ENCODE assay signal across 19 cellular contexts in genomic region chr16:69049146-69049545, GRCh38. TPM values are rescaled to one million over a fixed set of nuclear protein-coding genes. Genes with fewer than 3 reads are reported as not detected.
DNase-seq lines count a peak whose midpoint lies in the region; ATAC-seq and TF ChIP-seq lines count a peak whose summit lies in the region.
"Had no signal": no experiment of that assay in that cellular context is flagged by ENCODE, and none has a peak within 500 bp of the region (broad histone marks: within the 10 kb centered on the region; RNA-seq: fewer than 3 reads in every experiment).

No MANE protein-coding gene starts in this region.

- DNase-seq in mammary epithelial cell (peak; percentile 21), breast epithelium (ENCODE audit: low spot score in 2 of 2) (no peak), WTC11 (ENCODE audit: low spot score) (no peak), fibroblast of the aortic adventitia (ENCODE audit: low read depth) (peak; percentile 56), COLO668 (lab: John Stamatoyannopoulos, UW; ENCODE audit: unreplicated experiment) (no peak), middle frontal gyrus (ENCODE audit: extremely low spot score, low spot score) (no peak), GM19240 (ENCODE audit: insufficient read length, low spot score) (no peak)
- DNase-seq: activated CD4-positive, alpha-beta T cell treated with anti-CD3 and anti-CD28 coated beads, Interleukin-2, amount 10 ng/mL, durations not matched to agents 7 days and 5 days; activated T-cell treated with anti-CD3 and anti-CD28 coated beads for 4 hours; CD8-positive, alpha-beta memory T cell; GF-D8; heart left ventricle; NCI-H1048; stimulated activated CD4-positive, alpha-beta T cell treated with anti-CD3 and anti-CD28 coated beads, Interleukin-4, amount 100 ng/mL, for 24 hours had no signal

- H3K27me3 ChIP-seq in mammary epithelial cell (ENCODE audit: insufficient read depth, low read length) (no peaks in the 10 kb centered on the region), breast epithelium (no peaks in the 10 kb centered on the region)
- H3K27me3 ChIP-seq: heart left ventricle, sigmoid colon had no signal

- no peak overlapping the region for H3K9ac ChIP-seq in mammary epithelial cell (ENCODE audit: insufficient read depth, low read length)

- peak overlapping the region; percentile 28; the same call in 1 of the 2 replicates for H3K27ac Mint-ChIP-seq in WTC11
- H3K27ac Mint-ChIP-seq: activated CD4-positive, alpha-beta T cell treated with anti-CD3 and anti-CD28 coated beads, Interleukin-2, amount 10 ng/mL, durations not matched to agents 7 days and 5 days; activated naive CD4-positive, alpha-beta T cell treated with anti-CD3 and anti-CD28 coated beads, Interleukin-2, amount 50 U/mL, for 72 hours had no signal

- in situ Hi-C loops in mammary epithelial cell (cut with MboI; ENCODE audit: low sequenced_read_pairs in 2 of 2), result no loop called here

- H3K4me1 Mint-ChIP-seq in WTC11, result no peaks in the 10 kb centered on the region
- H3K4me1 Mint-ChIP-seq: activated CD4-positive, alpha-beta T cell treated with anti-CD3 and anti-CD28 coated beads, Interleukin-2, amount 10 ng/mL, durations not matched to agents 7 days and 5 days; CD8-positive, alpha-beta memory T cell had no signal

- H3K4me1 ChIP-seq in mammary epithelial cell (ENCODE audit: insufficient read depth, low read length) (peaks cover 12% of the 10 kb centered on the region), breast epithelium (no peaks in the 10 kb centered on the region)
- H3K4me1 ChIP-seq: heart left ventricle, sigmoid colon had no signal

- H2AFZ ChIP-seq in mammary epithelial cell (ENCODE audit: low read depth, low read length), result no peak overlapping the region

- dilution Hi-C loops in mammary epithelial cell (cut with HindIII; ENCODE audit: low sequenced_read_pairs), result no loop called here

- H3K9me3 ChIP-seq in mammary epithelial cell (replicated peaks; ENCODE audit: insufficient read depth, low read length), result no peaks in the 10 kb centered on the region
- no peaks in the 10 kb centered on the region for H3K9me3 ChIP-seq in breast epithelium
- H3K9me3 ChIP-seq: heart left ventricle, sigmoid colon, thoracic aorta had no signal

- ATAC-seq in WTC11 (no peak), GM18519 (IDR thresholded peaks at IDR 0.05; ENCODE audit: low FRiP score, unreplicated experiment) (no peak)
- ATAC-seq: activated naive CD4-positive, alpha-beta T cell treated with anti-CD3 and anti-CD28 coated beads, Interleukin-2, amount 50 U/mL, for 72 hours; heart left ventricle had no signal

- POLR2A ChIA-PET in WTC11 (lab: Charles Lee), result no interaction called here

- H4K20me1 ChIP-seq in mammary epithelial cell (ENCODE audit: insufficient read depth, low read length), result no peaks in the 10 kb centered on the region

- H3K36me3 ChIP-seq in mammary epithelial cell (ENCODE audit: insufficient read depth, low read length) (no peaks in the 10 kb centered on the region), breast epithelium (no peaks in the 10 kb centered on the region)
- H3K36me3 ChIP-seq: heart left ventricle, thoracic aorta had no signal

- intact Hi-C loops in mammary epithelial cell (cut with micrococcal nuclease) (no loop called here), breast epithelium (cut with DNase I; ENCODE audit: low total_unique reads) (no loop called here)

- H3K4me2 ChIP-seq in mammary epithelial cell (ENCODE audit: insufficient read depth, low read depth, low read length), result no peak overlapping the region

- H3K27ac ChIP-seq in mammary epithelial cell (ENCODE audit: insufficient read depth, low read depth, low read length) (no peak overlapping the region), breast epithelium (no peak overlapping the region)
- H3K27ac ChIP-seq: 22Rv1, heart left ventricle, sigmoid colon, thoracic aorta had no signal

- CTCF ChIA-PET in mammary epithelial cell (lab: Charles Lee; ENCODE audit: low non-redundant PET) (interaction anchor here (0.7 kb wide), 1 partner anchor 52 kb away, joined by 5 read pairs; no protein-coding TSS in a partner anchor), WTC11 (lab: Charles Lee) (interaction anchor here (0.6 kb wide), 1 partner anchor 61 kb away, joined by 3 read pairs; no protein-coding TSS in a partner anchor)

- no peaks in the 10 kb centered on the region for H3K9me3 Mint-ChIP-seq in WTC11
- H3K9me3 Mint-ChIP-seq: activated CD4-positive, alpha-beta T cell treated with anti-CD3 and anti-CD28 coated beads, Interleukin-2, amount 10 ng/mL, durations not matched to agents 7 days and 5 days; activated naive CD4-positive, alpha-beta T cell treated with anti-CD3 and anti-CD28 coated beads, Interleukin-2, amount 50 U/mL, for 72 hours; CD8-positive, alpha-beta memory T cell had no signal

- no peaks in the 10 kb centered on the region for H3K79me2 ChIP-seq in mammary epithelial cell (ENCODE audit: insufficient read depth, low read length)

- H3K4me3 ChIP-seq in mammary epithelial cell (replicated peaks in 1 of 3; ENCODE audit: insufficient read depth in 1 of 3, low read depth in 2 of 3, low read length in 3 of 3) (no peak overlapping the region), breast epithelium (no peak overlapping the region), fibroblast of the aortic adventitia (ENCODE audit: low read depth, low read length) (no peak overlapping the region)
- H3K4me3 ChIP-seq: heart left ventricle, sigmoid colon, thoracic aorta had no signal

- WGBS in mammary epithelial cell (ENCODE audit: low coverage, missing lambda C conversion rate), result 88% methylated on average over 3 of the region's 5 CpGs

- no peaks in the 10 kb centered on the region for H3K36me3 Mint-ChIP-seq in WTC11
- H3K36me3 Mint-ChIP-seq: activated naive CD4-positive, alpha-beta T cell treated with anti-CD3 and anti-CD28 coated beads, Interleukin-2, amount 50 U/mL, for 72 hours had no signal

- no peak for TF ChIP-seq POLR2A in breast epithelium (IDR thresholded peaks at IDR 0.05)

- BruUV-seq in mammary epithelial cell (replicated peaks; lab: Mats Ljungman, UMichigan), result no TSS peak

- no peaks in the 10 kb centered on the region for H3K27me3 Mint-ChIP-seq in WTC11 (ENCODE audit: low read depth)
- H3K27me3 Mint-ChIP-seq: activated CD4-positive, alpha-beta T cell treated with anti-CD3 and anti-CD28 coated beads, Interleukin-2, amount 10 ng/mL, durations not matched to agents 7 days and 5 days; CD8-positive, alpha-beta memory T cell had no signal

- no peak for TF ChIP-seq CTCF in mammary epithelial cell (conservative IDR thresholded peaks at IDR 0.05 in 1 of 2, IDR thresholded peaks at IDR 0.05 in 1 of 2; ENCODE audit: extremely low read depth in 1 of 2, insufficient read depth in 1 of 2, low read depth in 1 of 2, low read length in 2 of 2)
- no peak for TF ChIP-seq CTCF in breast epithelium (IDR thresholded peaks at IDR 0.05)
- TF ChIP-seq CTCF in WTC11 (IDR thresholded peaks at IDR 0.05), result no peak
- TF ChIP-seq CTCF in fibroblast of the aortic adventitia (IDR thresholded peaks at IDR 0.05; ENCODE audit: insufficient read depth, low read length), result no peak

- no peak overlapping the region for H3K4me3 Mint-ChIP-seq in WTC11
- H3K4me3 Mint-ChIP-seq: activated CD4-positive, alpha-beta T cell treated with anti-CD3 and anti-CD28 coated beads, Interleukin-2, amount 10 ng/mL, durations not matched to agents 7 days and 5 days; CD8-positive, alpha-beta memory T cell had no signal

TF ChIP-seq in WTC11, 78 proteins besides CTCF, POLR2A, EP300 and RAD21 (continues in another document):
- TF ChIP-seq PRDM15 (CRISPR knock-in tag; IDR thresholded peaks at IDR 0.05), result no peak

RNA-seq across cellular contexts. Expression of gene HAS3, which starts 56.3 kb away (rescaled TPM):
- total RNA-seq in mammary epithelial cell (100 to 1,000 TPM in 1 of 2 donors, 10 to 100 TPM in 1; 38.2 to 133 TPM), breast epithelium (10 to 100 TPM in 1 of 3 donors, 1 to 10 TPM in 1, under 1 TPM in 1; 0.96 to 10.5 (median 2.5) TPM), WTC11 (2021) (54.4 to 66.9 TPM (median 56.0 TPM) in 3 replicates), fibroblast of the aortic adventitia (ENCODE audit: low replicate concordance) (0.81 TPM in 1 of 2 replicates, not detected in the other)
- 58.0 TPM for polyA plus RNA-seq in mammary epithelial cell
- 61.2 TPM for polyA minus RNA-seq in mammary epithelial cell

Comparison
In these comparisons a context has a peak if more than half of its experiments do, and no peak if none do; other contexts are left out.
1. DNase-seq: peak in mammary epithelial cell (single experiment) and fibroblast of the aortic adventitia (single experiment); none in breast epithelium (0 of 2), WTC11 (single experiment), COLO668 (single experiment), middle frontal gyrus (single experiment) and GM19240 (single experiment).